ENCODE assay signal across 1 cellular context in genomic region chr21:43332461-43332860, GRCh38.
TF ChIP-seq lines count a peak whose summit lies in the region.

No MANE protein-coding gene starts in this region.

TF ChIP-seq in A549, 52 proteins besides CTCF, POLR2A, EP300 and RAD21 (continued from another document):
- TF ChIP-seq FOSB (CRISPR knock-in tag; IDR thresholded peaks at IDR 0.05) (peak; percentile 57), CHD2 (IDR thresholded peaks at IDR 0.05; ENCODE audit: low read length, partially characterized antibody) (no peak), RNF2 (IDR thresholded peaks at IDR 0.05; ENCODE audit: borderline replicate concordance, low read depth) (no peak), FOSL2 (IDR thresholded peaks at IDR 0.05) (no peak), FOSL2 (CRISPR knock-in tag; IDR thresholded peaks at IDR 0.05) (no peak), MYC (IDR thresholded peaks at IDR 0.05; ENCODE audit: borderline replicate concordance, low read length) (no peak), BCL3 (IDR thresholded peaks at IDR 0.05) (no peak), GATA3 (IDR thresholded peaks at IDR 0.05; ENCODE audit: borderline replicate concordance) (no peak), POLR2AphosphoS2 (conservative IDR thresholded peaks at IDR 0.05; ENCODE audit: low read length) (no peak), KDM1A (IDR thresholded peaks at IDR 0.05; ENCODE audit: low read depth) (no peak), CEBPB (IDR thresholded peaks at IDR 0.05) (no peak), ESRRA (IDR thresholded peaks at IDR 0.05; ENCODE audit: borderline replicate concordance, low read length) (no peak), HMGXB4 (CRISPR knock-in tag; IDR thresholded peaks at IDR 0.05; ENCODE audit: borderline replicate concordance) (no peak), SREBF2 (IDR thresholded peaks at IDR 0.05) (no peak), HOXB5 (CRISPR knock-in tag; IDR thresholded peaks at IDR 0.05) (peak; percentile 72), EHMT2 (IDR thresholded peaks at IDR 0.05; ENCODE audit: low read depth) (no peak), ZC3H11A (IDR thresholded peaks at IDR 0.05) (no peak), E2F6 (IDR thresholded peaks at IDR 0.05; ENCODE audit: borderline replicate concordance, low read depth) (no peak), MAZ (IDR thresholded peaks at IDR 0.05; ENCODE audit: borderline replicate concordance, low read depth, low read length) (no peak), HEYL (CRISPR knock-in tag; IDR thresholded peaks at IDR 0.05) (0 out of 2 replicates have a peak, but pooled peaks have one; percentile 39), PBX3 (IDR thresholded peaks at IDR 0.05) (no peak), JUNB (IDR thresholded peaks at IDR 0.05) (no peak), MAX (IDR thresholded peaks at IDR 0.05) (peak; percentile 51; the same call in 1 of the 2 replicates), HDAC2 (IDR thresholded peaks at IDR 0.05) (no peak), HOXB13 (CRISPR knock-in tag; IDR thresholded peaks at IDR 0.05; ENCODE audit: low read depth) (peak; percentile 86), ZSCAN20 (CRISPR knock-in tag; IDR thresholded peaks at IDR 0.05) (peak; percentile 32; the same call in 1 of the 2 replicates), ZFP36 (IDR thresholded peaks at IDR 0.05; ENCODE audit: borderline replicate concordance, partially characterized antibody) (no peak), TFCP2L1 (CRISPR knock-in tag; IDR thresholded peaks at IDR 0.05) (peak; percentile 72; the same call in 1 of the 2 replicates), ELK1 (IDR thresholded peaks at IDR 0.05; ENCODE audit: low read depth, low read length) (no peak), RCOR1 (IDR thresholded peaks at IDR 0.05; ENCODE audit: low read depth, low read length) (no peak), FOXS1 (CRISPR knock-in tag; IDR thresholded peaks at IDR 0.05) (peak; percentile 20; the same call in 1 of the 2 replicates), CBX8 (IDR thresholded peaks at IDR 0.05) (no peak), BHLHE40 (IDR thresholded peaks at IDR 0.05; ENCODE audit: low read depth, low read length) (no peak), CBX2 (IDR thresholded peaks at IDR 0.05; ENCODE audit: borderline replicate concordance, low read depth) (no peak), REST (IDR thresholded peaks at IDR 0.05) (no peak), EHF (CRISPR knock-in tag; IDR thresholded peaks at IDR 0.05) (peak; percentile 33), RFX5 (IDR thresholded peaks at IDR 0.05) (no peak), PHF8 (IDR thresholded peaks at IDR 0.05; ENCODE audit: borderline replicate concordance, low read depth) (no peak), CHD4 (IDR thresholded peaks at IDR 0.05; ENCODE audit: borderline replicate concordance) (no peak), TP53 (CRISPR knock-in tag; IDR thresholded peaks at IDR 0.05) (0 out of 2 replicates have a peak, but pooled peaks have one; percentile 56), USF2 (IDR thresholded peaks at IDR 0.05) (no peak), HOXA7 (CRISPR knock-in tag; IDR thresholded peaks at IDR 0.05) (peak; percentile 86; the same call in 1 of the 2 replicates), ZNF302 (CRISPR knock-in tag; IDR thresholded peaks at IDR 0.05) (peak; percentile 59; the same call in 1 of the 2 replicates), ATOH8 (CRISPR knock-in tag; IDR thresholded peaks at IDR 0.05; ENCODE audit: low read depth) (no peak; the same call in 1 of the 2 replicates), KDM5A (IDR thresholded peaks at IDR 0.05) (no peak), MAFK (IDR thresholded peaks at IDR 0.05; ENCODE audit: partially characterized antibody) (no peak), HES2 (IDR thresholded peaks at IDR 0.05) (no peak), SMC3 (IDR thresholded peaks at IDR 0.05) (no peak), NPAS2 (CRISPR knock-in tag; IDR thresholded peaks at IDR 0.05; ENCODE audit: borderline replicate concordance) (no peak; the same call in 1 of the 2 replicates)
